In genomic region chr16:15146264-15146662, GRCh38 we compare ENCODE assay signal across 8 cellular contexts. TPM values are rescaled to one million over a fixed set of nuclear protein-coding genes. Genes with fewer than 3 reads are reported as not detected.
DNase-seq lines count a peak whose midpoint lies in the region; ATAC-seq, FAIRE-seq and TF ChIP-seq lines count a peak whose summit lies in the region.
"Not testable (repeated sequence)": the region's sequence is repeated elsewhere in the genome, so short reads cannot be mapped to it uniquely, and the experiment has no call there.

No MANE protein-coding gene starts in this region.

- not testable (repeated sequence) for H3K4me3 ChIP-seq in SK-N-MC; HepG2 (replicated peaks in 1 of 3; ENCODE audit: insufficient read depth in 1 of 3, low read depth in 2 of 3, low read length in 3 of 3); trophoblast cell (ENCODE audit: low read depth, low read length); stomach; upper lobe of right lung
- peak overlapping the region in 1 of 2 donors; percentile 44 for H3K4me3 ChIP-seq in gastroesophageal sphincter

- not testable (repeated sequence) for H3K9me3 ChIP-seq in SK-N-MC (ENCODE audit: low read depth, low read length); gastroesophageal sphincter; HepG2 (ENCODE audit: low read length); trophoblast cell (ENCODE audit: insufficient read depth, low read depth, low read length); stomach; upper lobe of right lung

- not testable (repeated sequence) for TF ChIP-seq CTCF in gastroesophageal sphincter (IDR thresholded peaks at IDR 0.05); HepG2 (CRISPR knock-in tag; IDR thresholded peaks at IDR 0.05); stomach (IDR thresholded peaks at IDR 0.05); upper lobe of right lung (IDR thresholded peaks at IDR 0.05)

- not testable (repeated sequence) for H4K8ac ChIP-seq in trophoblast cell (ENCODE audit: low read depth, low read length)

- H3K79me1 ChIP-seq in trophoblast cell (ENCODE audit: low read length) = not testable (repeated sequence)

- not testable (repeated sequence) for H3K27me3 ChIP-seq in gastroesophageal sphincter; HepG2 (ENCODE audit: control insufficient read depth in 1 of 2, insufficient read depth in 2 of 2, low read length in 2 of 2); trophoblast cell (ENCODE audit: insufficient read depth, low read length); stomach; upper lobe of right lung

- H3K23ac ChIP-seq in trophoblast cell (ENCODE audit: low read length) = not testable (repeated sequence)

- H2AFZ ChIP-seq in HepG2 (ENCODE audit: low read length); trophoblast cell (ENCODE audit: insufficient read depth, low read length, poor library complexity): not testable (repeated sequence)

- peaks cover 22% of the 10 kb centered on the region; the same call in 1 of the 2 replicates for H4K20me1 ChIP-seq in HepG2 (ENCODE audit: insufficient read depth, low read length)

- TF ChIP-seq POLR2A in gastroesophageal sphincter (IDR thresholded peaks at IDR 0.05); HepG2 (IDR thresholded peaks at IDR 0.05; ENCODE audit: insufficient read depth in 1 of 2, low read depth in 2 of 2, low read length in 2 of 2); stomach (IDR thresholded peaks at IDR 0.05): not testable (repeated sequence)

- H3K18ac ChIP-seq in trophoblast cell (ENCODE audit: low read length) = peak overlapping the region; percentile 4

- not testable (repeated sequence) for H3K4ac ChIP-seq in trophoblast cell (ENCODE audit: low read depth, low read length)

- CTCF ChIA-PET in HepG2 (lab: Yijun Ruan, JAX; ENCODE audit: low intra/inter-chr PET ratio, low total read pairs) = not testable (repeated sequence)

- POLR2A ChIA-PET in HepG2 (lab: Yijun Ruan, JAX) = not testable (repeated sequence)

- not testable (repeated sequence) for H2AK5ac ChIP-seq in trophoblast cell (ENCODE audit: low read length)

- not testable (repeated sequence) for ATAC-seq in gastroesophageal sphincter, HepG2, upper lobe of right lung

- H4K12ac ChIP-seq in trophoblast cell (ENCODE audit: low read depth, low read length) = not testable (repeated sequence)

- H3K4me2 ChIP-seq in HepG2 (ENCODE audit: low read depth, low read length); trophoblast cell (ENCODE audit: low read length): not testable (repeated sequence)

- TF ChIP-seq EP300 in gastroesophageal sphincter (IDR thresholded peaks at IDR 0.05); HepG2 (IDR thresholded peaks at IDR 0.05; ENCODE audit: low read depth in 2 of 2, low read length in 2 of 2); HepG2 (CRISPR knock-in tag; IDR thresholded peaks at IDR 0.05; ENCODE audit: borderline replicate concordance); stomach (IDR thresholded peaks at IDR 0.05): not testable (repeated sequence)

- DNase-seq in Ammon's horn (ENCODE audit: low spot score) = peak; percentile 6
- not testable (repeated sequence) for DNase-seq in SK-N-MC (ENCODE audit: low read depth, low spot score); HepG2 (ENCODE audit: low spot score); trophoblast cell; stomach
- peak; percentile 61 for DNase-seq in upper lobe of right lung

- not testable (repeated sequence) for H3K9ac ChIP-seq in SK-N-MC (ENCODE audit: insufficient read length); HepG2 (ENCODE audit: insufficient read depth, low read depth, low read length); trophoblast cell (ENCODE audit: low read length)

- not testable (repeated sequence) for H2BK120ac ChIP-seq in trophoblast cell (ENCODE audit: insufficient read depth, low read length, poor library complexity)

- H2BK5ac ChIP-seq in trophoblast cell (ENCODE audit: low read depth, low read length, poor library complexity) = not testable (repeated sequence)

- not testable (repeated sequence) for H2BK12ac ChIP-seq in trophoblast cell (ENCODE audit: low read length)

- FAIRE-seq in HepG2 (lab: Jason Lieb, UNC) = not testable (repeated sequence)

- not testable (repeated sequence) for TF ChIP-seq RAD21 in HepG2 (CRISPR knock-in tag; IDR thresholded peaks at IDR 0.05)

- not testable (repeated sequence) for H3K14ac ChIP-seq in trophoblast cell (ENCODE audit: low read length)

- 21 to 80% methylated on average over 2 to 7 of the region's 23 CpGs for WGBS in gastroesophageal sphincter (ENCODE audit: low coverage in 1 of 2), 2 donors
- WGBS in HepG2 (ENCODE audit: low lambda C conversion rate) = 97% methylated on average over 23 of the region's 23 CpGs
- WGBS in trophoblast cell (ENCODE audit: extremely low coverage, insufficient coverage, insufficient read length) = no CpG with 5 or more reads among the region's 23 CpGs
- WGBS in stomach, 5 donors = 87 to 96% (median 96%) methylated on average over 19 to 23 of the region's 23 CpGs

- peaks cover 30% of the 10 kb centered on the region for H3K79me2 ChIP-seq in HepG2 (ENCODE audit: insufficient read depth, low read length)
- not testable (repeated sequence) for H3K79me2 ChIP-seq in trophoblast cell (ENCODE audit: control insufficient read depth, insufficient read depth, low read length, poor library complexity)

- peak overlapping the region; percentile 57 for H3K27ac ChIP-seq in SK-N-MC
- peak overlapping the region; percentile 75 for H3K27ac ChIP-seq in cingulate gyrus (ENCODE audit: low read depth, low read length)
- peak overlapping the region; percentile 90 to 96 (median 96) for H3K27ac ChIP-seq in gastroesophageal sphincter
- not testable (repeated sequence) for H3K27ac ChIP-seq in HepG2 (ENCODE audit: extremely low read length, insufficient read depth, low read length); trophoblast cell (ENCODE audit: low read depth, low read length); upper lobe of right lung
- peak overlapping the region in 3 of 5 donors; percentile 83 to 92 (median 89) for H3K27ac ChIP-seq in stomach

- BruUV-seq in HepG2 (replicated peaks; lab: Mats Ljungman, UMichigan) = not testable (repeated sequence)

- peaks cover 7 to 85% (median 66%) of the 10 kb centered on the region in 3 donors for H3K4me1 ChIP-seq in gastroesophageal sphincter
- peaks cover 12% of the 10 kb centered on the region for H3K4me1 ChIP-seq in HepG2 (ENCODE audit: insufficient read depth, low read length)
- peaks cover 14 to 23% of the 10 kb centered on the region in 2 experiments for H3K4me1 ChIP-seq in trophoblast cell (ENCODE audit: control insufficient read depth in 1 of 2, insufficient read depth in 2 of 2, low read length in 2 of 2)
- peaks cover 35 to 70% (median 53%) of the 10 kb centered on the region in 4 donors for H3K4me1 ChIP-seq in stomach
- peaks cover 15% of the 10 kb centered on the region for H3K4me1 ChIP-seq in upper lobe of right lung

- in situ Hi-C loops in HepG2 (cut with HindIII; ENCODE audit: extremely low pct_ligation_motif_present, low pct_unique_long_range_greater_than_20kb) = not testable (repeated sequence)

- not testable (repeated sequence) for H3K36me3 ChIP-seq in SK-N-MC (ENCODE audit: insufficient read depth, low read length); gastroesophageal sphincter; HepG2 (replicated peaks in 1 of 2; ENCODE audit: control insufficient read depth in 1 of 2, insufficient read depth in 2 of 2, low read length in 2 of 2); trophoblast cell (ENCODE audit: control insufficient read depth in 1 of 2, insufficient read depth in 2 of 2, low read length in 2 of 2); stomach; upper lobe of right lung

- H4K91ac ChIP-seq in trophoblast cell (ENCODE audit: low read depth, low read length) = not testable (repeated sequence)

- intact Hi-C loops in HepG2 (cut with micrococcal nuclease; ENCODE audit: unreplicated experiment); stomach (cut with DNase I; ENCODE audit: low total_unique reads); upper lobe of right lung (cut with DNase I): not testable (repeated sequence)

RNA-seq across cellular contexts. Expression of gene RRN3, which starts 52.2 kb away (rescaled TPM):
- 10 to 100 TPM; 27.9 to 42.3 (median 31.1) TPM for total RNA-seq in gastroesophageal sphincter
- 67.0 and 101 TPM in 2 replicates for total RNA-seq in HepG2 (2016; rRNA removed; fragmentation: Illumina TruSeq; extraction: Trizol)
- 4.5 and 7.2 TPM in 2 replicates for total RNA-seq in HepG2 (2016; cell fraction: cytosol; rRNA removed; fragmentation: Illumina TruSeq; extraction: Trizol; ENCODE audit: low read depth)
- total RNA-seq in HepG2 (2016; cell fraction: insoluble cytoplasmic fraction; rRNA removed; fragmentation: Illumina TruSeq; extraction: Trizol) = 66.8 and 102 TPM in 2 replicates
- 13.9 and 15.7 TPM in 2 replicates for total RNA-seq in HepG2 (2016; cell fraction: membrane; rRNA removed; fragmentation: Illumina TruSeq; extraction: Trizol)
- total RNA-seq in HepG2 (2016; cell fraction: nucleus; rRNA removed; fragmentation: Illumina TruSeq; extraction: Trizol) = 48.4 and 52.4 TPM in 2 replicates
- 43.5 and 45.8 TPM in 2 replicates for polyA plus RNA-seq in HepG2 (2011; rRNA removed)
- polyA plus RNA-seq in HepG2 (2011; cell fraction: cytosol; rRNA removed) = 20.4 and 34.2 TPM in 2 replicates
- polyA plus RNA-seq in HepG2 (2011; cell fraction: nucleus; rRNA removed) = 25.0 and 25.7 TPM in 2 replicates
- 38.3 and 41.0 TPM in 2 replicates for polyA plus RNA-seq in HepG2 (2012)
- 1.9 and 2.1 TPM in 2 replicates for polyA plus RNA-seq in HepG2 (2016; cell fraction: cytosol; fragmentation: Illumina TruSeq; extraction: Trizol; ENCODE audit: low read depth)
- polyA plus RNA-seq in HepG2 (2016; cell fraction: insoluble cytoplasmic fraction; fragmentation: Illumina TruSeq; extraction: Trizol; ENCODE audit: low read depth) = 73.5 and 79.0 TPM in 2 replicates
- 5.8 and 6.6 TPM in 2 replicates for polyA plus RNA-seq in HepG2 (2016; cell fraction: membrane; fragmentation: Illumina TruSeq; extraction: Trizol; ENCODE audit: low read depth)
- 64.5 and 64.7 TPM in 2 replicates for polyA plus RNA-seq in HepG2 (2016; cell fraction: nucleus; fragmentation: Illumina TruSeq; extraction: Trizol; ENCODE audit: insufficient read depth, low read depth)
- 42.6 and 47.9 TPM in 2 replicates for polyA minus RNA-seq in HepG2 (2011; rRNA and poly(A)+ RNA removed; ENCODE audit: low replicate concordance)
- polyA minus RNA-seq in HepG2 (2011; cell fraction: cytosol; rRNA and poly(A)+ RNA removed) = 36.9 and 45.0 TPM in 2 replicates
- polyA minus RNA-seq in HepG2 (2011; cell fraction: nucleus; rRNA and poly(A)+ RNA removed) = 42.0 and 45.3 TPM in 2 replicates
- 10.4 and 11.3 TPM in 2 replicates for polyA plus RNA-seq in trophoblast cell (2013)
- 10 to 100 TPM in 4 of 5 donors, 1 to 10 TPM in 1; 7.0 to 60.2 (median 14.3) TPM for total RNA-seq in stomach
- 10 to 100 TPM in 1 of 3 donors, 1 to 10 TPM in 2; 8.8 to 14.4 (median 9.9) TPM for polyA plus RNA-seq in stomach
- total RNA-seq in upper lobe of right lung = 27.6 TPM
